8 cellular contexts compared by ENCODE assay signal in the genomic region with DNA sequence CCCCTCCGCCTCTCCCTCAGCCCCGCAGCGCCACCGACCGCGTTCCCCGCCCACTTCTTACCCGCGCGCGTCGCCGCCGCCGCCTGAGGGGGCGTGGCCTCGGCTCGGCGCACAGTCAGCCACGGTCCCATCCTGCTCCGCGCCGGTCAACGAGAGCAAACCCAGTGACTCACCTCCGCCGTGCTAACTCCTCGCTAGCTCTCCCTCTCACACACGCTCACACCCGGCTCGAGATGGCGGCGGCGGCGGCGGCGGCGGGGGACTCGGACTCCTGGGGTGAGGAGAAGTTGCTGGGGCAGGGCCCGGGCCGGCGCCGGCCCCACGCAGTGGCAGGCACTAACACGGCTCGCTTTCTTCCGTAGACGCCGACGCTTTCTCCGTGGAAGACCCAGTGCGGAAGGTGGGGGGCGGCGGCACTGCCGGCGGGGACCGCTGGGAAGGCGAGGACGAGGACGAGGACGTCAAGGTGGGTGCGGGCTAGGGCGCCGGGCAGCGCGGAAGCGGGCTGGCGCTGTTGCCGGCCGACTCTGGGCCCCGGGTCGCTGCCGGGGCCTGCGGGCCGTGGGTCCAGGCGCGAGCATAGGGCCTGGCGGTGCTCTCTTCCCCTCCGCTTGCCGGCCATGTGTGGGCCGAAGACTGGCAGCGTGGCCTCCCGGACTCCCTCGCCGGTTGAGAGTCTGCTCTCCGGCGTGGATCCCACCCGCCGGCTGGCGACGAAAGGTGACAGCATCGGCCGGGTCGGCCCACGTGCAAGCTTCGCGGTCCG. TPM values are rescaled to one million over a fixed set of nuclear protein-coding genes. Genes with fewer than 3 reads are reported as not detected.
A peak's percentile ranks its signal among the peaks of the same experiment; 100 is the strongest.
DNase-seq lines count a peak whose midpoint lies in the region; TF ChIP-seq lines count a peak whose summit lies in the region.

A gene with protein sequence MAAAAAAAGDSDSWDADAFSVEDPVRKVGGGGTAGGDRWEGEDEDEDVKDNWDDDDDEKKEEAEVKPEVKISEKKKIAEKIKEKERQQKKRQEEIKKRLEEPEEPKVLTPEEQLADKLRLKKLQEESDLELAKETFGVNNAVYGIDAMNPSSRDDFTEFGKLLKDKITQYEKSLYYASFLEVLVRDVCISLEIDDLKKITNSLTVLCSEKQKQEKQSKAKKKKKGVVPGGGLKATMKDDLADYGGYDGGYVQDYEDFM (plus strand): TSS at position 186 of the 766 bp plus-strand sequence. CDS start 48 bp downstream, at position 234.

- H3K27me3 Mint-ChIP-seq in nephron progenitor cell (ENCODE audit: low read depth, poor library complexity) = no peaks in the 10 kb centered on the region
- no peaks in the 10 kb centered on the region for H3K27me3 Mint-ChIP-seq in stimulated activated naive CD8-positive, alpha-beta T cell treated with anti-CD3 and anti-CD28 coated beads, Interleukin-15, Interleukin-2, amounts not matched to agents 100 ng/mL and 50 ng/mL, for 24 hours

- H3K27ac Mint-ChIP-seq in nephron progenitor cell = peak within 1 kb of the TSS; percentile 98
- peak within 1 kb of the TSS; percentile 94 for H3K27ac Mint-ChIP-seq in stimulated activated naive CD8-positive, alpha-beta T cell treated with anti-CD3 and anti-CD28 coated beads, Interleukin-15, Interleukin-2, amounts not matched to agents 100 ng/mL and 50 ng/mL, for 24 hours

- peaks cover 28% of the 10 kb centered on the region for H3K4me1 Mint-ChIP-seq in nephron progenitor cell
- H3K4me1 Mint-ChIP-seq in stimulated activated naive CD8-positive, alpha-beta T cell treated with anti-CD3 and anti-CD28 coated beads, Interleukin-15, Interleukin-2, amounts not matched to agents 100 ng/mL and 50 ng/mL, for 24 hours (ENCODE audit: low read depth) = peaks cover 53% of the 10 kb centered on the region

- peak; percentile 87 for TF ChIP-seq POLR2A in Raji (IDR thresholded peaks at IDR 0.05; ENCODE audit: insufficient read depth, low read depth, low read length)

- TF ChIP-seq CTCF in LNCaP clone FGC (IDR thresholded peaks at IDR 0.05; ENCODE audit: control insufficient read depth, extremely low read depth, insufficient read depth) = no peak
- no peak for TF ChIP-seq CTCF in fibroblast of the aortic adventitia (IDR thresholded peaks at IDR 0.05; ENCODE audit: insufficient read depth, low read length)
- no peak for TF ChIP-seq CTCF in nephron progenitor cell (IDR thresholded peaks at IDR 0.05)

- H3K36me3 Mint-ChIP-seq in nephron progenitor cell (ENCODE audit: low read depth) = peaks cover 31% of the 10 kb centered on the region
- H3K36me3 Mint-ChIP-seq in stimulated activated naive CD8-positive, alpha-beta T cell treated with anti-CD3 and anti-CD28 coated beads, Interleukin-15, Interleukin-2, amounts not matched to agents 100 ng/mL and 50 ng/mL, for 24 hours (ENCODE audit: low read depth) = peaks cover 46% of the 10 kb centered on the region

- H3K4me3 ChIP-seq in LNCaP clone FGC (ENCODE audit: low read depth, low read length) = peak within 1 kb of the TSS; percentile 79
- peak within 1 kb of the TSS; percentile 83 for H3K4me3 ChIP-seq in fibroblast of the aortic adventitia (ENCODE audit: low read depth, low read length)

- H3K9me3 Mint-ChIP-seq in nephron progenitor cell = no peaks in the 10 kb centered on the region
- H3K9me3 Mint-ChIP-seq in stimulated activated naive CD8-positive, alpha-beta T cell treated with anti-CD3 and anti-CD28 coated beads, Interleukin-15, Interleukin-2, amounts not matched to agents 100 ng/mL and 50 ng/mL, for 24 hours = no peaks in the 10 kb centered on the region

- DNase-seq in EH (ENCODE audit: low read depth) = peak; percentile 98
- peak; percentile 97 for DNase-seq in H4 (ENCODE audit: low spot score)
- peak; percentile 81 for DNase-seq in LNCaP clone FGC (ENCODE audit: low read depth)
- peak; percentile 93 for DNase-seq in activated effector memory CD4-positive, alpha-beta T cell treated with Interleukin-2 at 50 U/mL for 16 hours
- DNase-seq in fibroblast of the aortic adventitia (ENCODE audit: low read depth) = peak; percentile 96
- peak; percentile 93 for DNase-seq in nephron progenitor cell

- peak within 1 kb of the TSS; percentile 90 for H3K4me3 Mint-ChIP-seq in nephron progenitor cell
- peak within 1 kb of the TSS; percentile 96 for H3K4me3 Mint-ChIP-seq in stimulated activated naive CD8-positive, alpha-beta T cell treated with anti-CD3 and anti-CD28 coated beads, Interleukin-15, Interleukin-2, amounts not matched to agents 100 ng/mL and 50 ng/mL, for 24 hours

RNA-seq across cellular contexts. Expression of the gene that starts here (rescaled TPM):
- 39.1 and 40.0 TPM in 2 replicates for total RNA-seq in H4 (2014; rRNA removed; shearing (Covaris generic))
- 36.7 and 62.9 TPM in 2 replicates for total RNA-seq in fibroblast of the aortic adventitia (ENCODE audit: low replicate concordance)

Comparison
In these comparisons a context has a peak if more than half of its experiments do, and no peak if none do; other contexts are left out.
1. Peak in every context shown above with its lines: DNase-seq and H3K4me3 ChIP-seq.